In genomic region chr6:45562171-45562570, GRCh38 we compare ENCODE assay signal across 11 cellular contexts.
"Had no signal": no experiment of that assay in that cellular context is flagged by ENCODE, and none has a peak within 500 bp of the region (broad histone marks: within the 10 kb centered on the region; RNA-seq: fewer than 3 reads in every experiment).

No MANE protein-coding gene starts in this region.

- ATAC-seq: GM23338, HCT116 had no signal

- H3K4me2 ChIP-seq: GM23338 had no signal

- H3K9ac ChIP-seq: GM23248 had no signal

- DNase-seq: GM23248, GOT3, H7, H9, HCEC 1CT, HFFc6 had no signal

- H3K36me3 ChIP-seq: HAP-1 had no signal

- FAIRE-seq: H1, H54 had no signal

- H3K4me3 ChIP-seq: GM23248, GM23338, HAP-1 had no signal

- H2AFZ ChIP-seq: GM23248, GM23338 had no signal

- H3K27ac ChIP-seq: GM23248 had no signal
